In the genomic region with DNA sequence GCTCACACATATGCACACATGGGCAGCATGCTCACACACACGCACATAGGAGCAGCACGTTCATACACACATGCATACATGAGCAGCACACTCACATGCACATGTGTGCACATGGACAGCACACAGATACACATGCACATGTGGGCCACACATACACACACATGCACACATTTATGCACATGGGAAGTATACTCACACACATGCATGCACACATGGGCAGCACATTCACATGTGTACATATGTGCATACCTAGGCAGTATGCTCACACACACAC, we compare ENCODE assay signal across 1 cellular context.
TF ChIP-seq lines count a peak whose summit lies in the region.

No MANE protein-coding gene starts in this region.

TF ChIP-seq in K562, 482 proteins besides CTCF, POLR2A, EP300 and RAD21 (continued from another document):
- TF ChIP-seq, protein P1, sequence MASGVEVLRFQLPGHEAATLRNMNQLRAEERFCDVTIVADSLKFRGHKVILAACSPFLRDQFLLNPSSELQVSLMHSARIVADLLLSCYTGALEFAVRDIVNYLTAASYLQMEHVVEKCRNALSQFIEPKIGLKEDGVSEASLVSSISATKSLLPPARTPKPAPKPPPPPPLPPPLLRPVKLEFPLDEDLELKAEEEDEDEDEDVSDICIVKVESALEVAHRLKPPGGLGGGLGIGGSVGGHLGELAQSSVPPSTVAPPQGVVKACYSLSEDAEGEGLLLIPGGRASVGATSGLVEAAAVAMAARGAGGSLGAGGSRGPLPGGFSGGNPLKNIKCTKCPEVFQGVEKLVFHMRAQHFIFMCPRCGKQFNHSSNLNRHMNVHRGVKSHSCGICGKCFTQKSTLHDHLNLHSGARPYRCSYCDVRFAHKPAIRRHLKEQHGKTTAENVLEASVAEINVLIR (CRISPR knock-in tag; IDR thresholded peaks at IDR 0.05): no peak
- TF ChIP-seq HSF4 (CRISPR knock-in tag; IDR thresholded peaks at IDR 0.05; ENCODE audit: borderline replicate concordance) (no peak), THRAP3 (IDR thresholded peaks at IDR 0.05; ENCODE audit: borderline replicate concordance) (no peak), ZKSCAN3 (CRISPR knock-in tag; IDR thresholded peaks at IDR 0.05) (no peak), SNIP1 (IDR thresholded peaks at IDR 0.05; ENCODE audit: low read depth) (no peak), ADNP (tag; IDR thresholded peaks at IDR 0.05) (no peak), HMG20A (CRISPR knock-in tag; conservative IDR thresholded peaks at IDR 0.05) (no peak), GTF2E2 (tag; IDR thresholded peaks at IDR 0.05) (no peak), NR3C1 (CRISPR knock-in tag; IDR thresholded peaks at IDR 0.05) (0 out of 2 replicates have a peak, but pooled peaks have one; percentile 15), FOXJ2 (tag; IDR thresholded peaks at IDR 0.05) (no peak), ZNF444 (CRISPR knock-in tag; IDR thresholded peaks at IDR 0.05) (no peak), ZSCAN29 (IDR thresholded peaks at IDR 0.05) (no peak), ZNF76 (CRISPR knock-in tag; IDR thresholded peaks at IDR 0.05; ENCODE audit: borderline replicate concordance) (no peak), CBX5 (IDR thresholded peaks at IDR 0.05; ENCODE audit: borderline replicate concordance, low read depth) (no peak), ZNF431 (CRISPR knock-in tag; IDR thresholded peaks at IDR 0.05) (no peak), HDAC1 (IDR thresholded peaks at IDR 0.05) (no peak), NCOA6 (IDR thresholded peaks at IDR 0.05) (no peak), XRCC5 (IDR thresholded peaks at IDR 0.05; ENCODE audit: low read depth, low read length) (no peak), ATF7 (IDR thresholded peaks at IDR 0.05) (no peak), PRMT5 (CRISPR knock-in tag; IDR thresholded peaks at IDR 0.05) (0 out of 2 replicates have a peak, but pooled peaks have one; percentile 6), DDX20 (tag; IDR thresholded peaks at IDR 0.05; ENCODE audit: low read depth) (no peak), SIN3B (IDR thresholded peaks at IDR 0.05; ENCODE audit: low read depth) (no peak), NR4A1 (CRISPR knock-in tag; IDR thresholded peaks at IDR 0.05) (no peak), NR4A1 (tag; IDR thresholded peaks at IDR 0.05) (no peak), ZNF124 (CRISPR knock-in tag; IDR thresholded peaks at IDR 0.05) (0 out of 2 replicates have a peak, but pooled peaks have one; percentile 73), NR1H2 (CRISPR knock-in tag; IDR thresholded peaks at IDR 0.05) (no peak), ARID2 (IDR thresholded peaks at IDR 0.05) (no peak)
- TF ChIP-seq, protein P2, sequence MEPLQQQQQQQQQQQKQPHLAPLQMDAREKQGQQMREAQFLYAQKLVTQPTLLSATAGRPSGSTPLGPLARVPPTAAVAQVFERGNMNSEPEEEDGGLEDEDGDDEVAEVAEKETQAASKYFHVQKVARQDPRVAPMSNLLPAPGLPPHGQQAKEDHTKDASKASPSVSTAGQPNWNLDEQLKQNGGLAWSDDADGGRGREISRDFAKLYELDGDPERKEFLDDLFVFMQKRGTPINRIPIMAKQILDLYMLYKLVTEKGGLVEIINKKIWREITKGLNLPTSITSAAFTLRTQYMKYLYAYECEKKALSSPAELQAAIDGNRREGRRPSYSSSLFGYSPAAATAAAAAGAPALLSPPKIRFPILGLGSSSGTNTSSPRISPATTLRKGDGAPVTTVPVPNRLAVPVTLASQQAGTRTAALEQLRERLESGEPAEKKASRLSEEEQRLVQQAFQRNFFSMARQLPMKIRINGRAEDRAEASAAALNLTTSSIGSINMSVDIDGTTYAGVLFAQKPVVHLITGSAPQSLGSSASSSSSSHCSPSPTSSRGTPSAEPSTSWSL (CRISPR knock-in tag; IDR thresholded peaks at IDR 0.05; ENCODE audit: borderline replicate concordance): no peak
- TF ChIP-seq, protein P3, sequence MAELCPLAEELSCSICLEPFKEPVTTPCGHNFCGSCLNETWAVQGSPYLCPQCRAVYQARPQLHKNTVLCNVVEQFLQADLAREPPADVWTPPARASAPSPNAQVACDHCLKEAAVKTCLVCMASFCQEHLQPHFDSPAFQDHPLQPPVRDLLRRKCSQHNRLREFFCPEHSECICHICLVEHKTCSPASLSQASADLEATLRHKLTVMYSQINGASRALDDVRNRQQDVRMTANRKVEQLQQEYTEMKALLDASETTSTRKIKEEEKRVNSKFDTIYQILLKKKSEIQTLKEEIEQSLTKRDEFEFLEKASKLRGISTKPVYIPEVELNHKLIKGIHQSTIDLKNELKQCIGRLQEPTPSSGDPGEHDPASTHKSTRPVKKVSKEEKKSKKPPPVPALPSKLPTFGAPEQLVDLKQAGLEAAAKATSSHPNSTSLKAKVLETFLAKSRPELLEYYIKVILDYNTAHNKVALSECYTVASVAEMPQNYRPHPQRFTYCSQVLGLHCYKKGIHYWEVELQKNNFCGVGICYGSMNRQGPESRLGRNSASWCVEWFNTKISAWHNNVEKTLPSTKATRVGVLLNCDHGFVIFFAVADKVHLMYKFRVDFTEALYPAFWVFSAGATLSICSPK (IDR thresholded peaks at IDR 0.05; ENCODE audit: borderline replicate concordance): no peak
